In the genomic region with DNA sequence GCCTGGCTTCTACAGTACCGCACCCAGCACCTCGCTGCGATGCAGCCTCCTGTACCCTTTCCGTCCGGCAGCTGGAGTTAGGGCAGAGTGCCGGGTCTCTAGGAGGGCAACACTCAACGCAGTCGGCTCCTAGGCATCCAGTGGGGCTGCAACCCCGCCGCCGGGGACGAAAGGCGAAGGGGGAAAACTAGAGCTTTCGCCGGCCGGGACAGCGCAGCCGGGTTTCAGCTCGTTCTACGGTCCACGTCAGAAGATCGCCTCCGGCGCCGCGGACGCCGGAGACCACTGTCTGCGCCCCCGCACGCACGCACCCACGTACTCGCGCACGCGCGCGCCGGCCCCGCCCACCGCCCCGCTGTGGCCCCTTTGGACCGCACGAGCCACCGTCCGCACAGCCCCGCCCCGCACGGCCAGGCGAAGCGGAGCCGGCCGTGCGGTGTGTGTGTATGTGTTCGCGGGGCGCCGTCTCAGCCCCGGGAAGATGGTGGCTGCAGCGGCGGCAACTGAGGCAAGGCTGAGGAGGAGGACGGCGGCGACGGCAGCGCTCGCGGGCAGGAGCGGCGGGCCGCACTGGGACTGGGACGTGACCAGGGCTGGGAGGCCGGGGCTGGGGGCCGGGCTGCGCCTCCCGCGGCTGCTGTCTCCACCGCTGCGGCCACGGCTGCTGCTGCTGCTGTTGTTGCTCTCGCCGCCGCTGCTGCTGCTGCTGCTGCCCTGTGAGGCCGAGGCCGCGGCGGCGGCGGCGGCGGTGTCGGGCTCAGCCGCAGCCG, we compare ENCODE assay signal across 8 cellular contexts. TPM values are rescaled to one million over a fixed set of nuclear protein-coding genes. Genes with fewer than 3 reads are reported as not detected.
DNase-seq lines count a peak whose midpoint lies in the region; ATAC-seq and TF ChIP-seq lines count a peak whose summit lies in the region.

A gene (plus strand): TSS at position 392 of the 770 bp plus-strand sequence. CDS start 90 bp downstream, at position 482.

- H3K36me3 Mint-ChIP-seq in activated T-helper 17 cell treated with anti-CD3 and anti-CD28 coated beads, Interleukin-2, amount 50 U/mL, for 72 hours (ENCODE audit: low read depth) = no peaks in the 10 kb centered on the region
- peaks cover 0 to 2% (median 0%) of the 10 kb centered on the region in 3 donors for H3K36me3 Mint-ChIP-seq in naive thymus-derived CD8-positive, alpha-beta T cell
- H3K36me3 Mint-ChIP-seq in stimulated activated memory B cell treated with anti-CD40 and anti-IgM and Interleukin-4, amounts not matched to agents 10 μg/mL and 1 μg/mL and 100 μg/mL, for 72 hours = peaks cover 8% of the 10 kb centered on the region

- ATAC-seq in GM21619 (IDR thresholded peaks at IDR 0.05; ENCODE audit: unreplicated experiment) = peak; percentile 83
- ATAC-seq in activated T-helper 17 cell treated with anti-CD3 and anti-CD28 coated beads, Interleukin-2, amount 50 U/mL, for 72 hours (replicated peaks) = peak; percentile 93
- ATAC-seq in naive thymus-derived CD8-positive, alpha-beta T cell = peak; percentile 86 to 90
- ATAC-seq in stimulated activated memory B cell treated with anti-CD40 and anti-IgM and Interleukin-4, amounts not matched to agents 10 μg/mL and 1 μg/mL and 100 μg/mL, for 72 hours = peak; percentile 95

- H3K27me3 Mint-ChIP-seq in activated T-helper 17 cell treated with anti-CD3 and anti-CD28 coated beads, Interleukin-2, amount 50 U/mL, for 72 hours = no peaks in the 10 kb centered on the region
- H3K27me3 Mint-ChIP-seq in naive thymus-derived CD8-positive, alpha-beta T cell = peaks cover 0 to 7% (median 0%) of the 10 kb centered on the region in 5 donors
- peaks cover 11% of the 10 kb centered on the region for H3K27me3 Mint-ChIP-seq in stimulated activated memory B cell treated with anti-CD40 and anti-IgM and Interleukin-4, amounts not matched to agents 10 μg/mL and 1 μg/mL and 100 μg/mL, for 72 hours

- H3K27ac ChIP-seq in fibroblast of lung (ENCODE audit: insufficient read depth, low read length) = peak within 1 kb of the TSS; percentile 62

- H3K4me3 Mint-ChIP-seq in activated T-helper 17 cell treated with anti-CD3 and anti-CD28 coated beads, Interleukin-2, amount 50 U/mL, for 72 hours = peak within 1 kb of the TSS; percentile 92
- H3K4me3 Mint-ChIP-seq in naive thymus-derived CD8-positive, alpha-beta T cell = peak within 1 kb of the TSS; percentile 89 to 96 (median 94)
- H3K4me3 Mint-ChIP-seq in stimulated activated memory B cell treated with anti-CD40 and anti-IgM and Interleukin-4, amounts not matched to agents 10 μg/mL and 1 μg/mL and 100 μg/mL, for 72 hours = peak within 1 kb of the TSS; percentile 91

- no peaks in the 10 kb centered on the region for H4K20me1 ChIP-seq in fibroblast of lung (ENCODE audit: control insufficient read depth, extremely low read depth, insufficient read depth, low read length)

- peak within 1 kb of the TSS; percentile 91 for H3K27ac Mint-ChIP-seq in activated T-helper 17 cell treated with anti-CD3 and anti-CD28 coated beads, Interleukin-2, amount 50 U/mL, for 72 hours
- H3K27ac Mint-ChIP-seq in naive thymus-derived CD8-positive, alpha-beta T cell = peak within 1 kb of the TSS; percentile 74 to 94 (median 90)
- H3K27ac Mint-ChIP-seq in stimulated activated memory B cell treated with anti-CD40 and anti-IgM and Interleukin-4, amounts not matched to agents 10 μg/mL and 1 μg/mL and 100 μg/mL, for 72 hours = peak within 1 kb of the TSS; percentile 84

- H3K36me3 ChIP-seq in fibroblast of lung (ENCODE audit: control insufficient read depth, insufficient read depth, low read length) = no peaks in the 10 kb centered on the region

- peaks cover 5% of the 10 kb centered on the region for H3K27me3 ChIP-seq in fibroblast of lung (ENCODE audit: control insufficient read depth, insufficient read depth, low read length)

- H3K4me1 ChIP-seq in fibroblast of lung (ENCODE audit: control insufficient read depth, extremely low read depth, insufficient read depth, low read length) = peaks cover 5% of the 10 kb centered on the region

- no peak for TF ChIP-seq CTCF in fibroblast of lung (conservative IDR thresholded peaks at IDR 0.05 in 1 of 2, IDR thresholded peaks at IDR 0.05 in 1 of 2; ENCODE audit: low read depth in 1 of 2, low read length in 2 of 2)

- POLR2A ChIA-PET in naive thymus-derived CD8-positive, alpha-beta T cell (lab: Charles Lee) = interaction anchor here (0.6 to 2.3 kb wide), 5 partner anchors 10 to 630 kb away, joined by 3 to 13 read pairs (median 4); a partner anchor contains a TSS

- H3K9me3 Mint-ChIP-seq in activated T-helper 17 cell treated with anti-CD3 and anti-CD28 coated beads, Interleukin-2, amount 50 U/mL, for 72 hours = no peaks in the 10 kb centered on the region
- no peaks in the 10 kb centered on the region for H3K9me3 Mint-ChIP-seq in naive thymus-derived CD8-positive, alpha-beta T cell
- no peaks in the 10 kb centered on the region for H3K9me3 Mint-ChIP-seq in stimulated activated memory B cell treated with anti-CD40 and anti-IgM and Interleukin-4, amounts not matched to agents 10 μg/mL and 1 μg/mL and 100 μg/mL, for 72 hours

- no peaks in the 10 kb centered on the region for H3K9me3 ChIP-seq in fibroblast of lung (ENCODE audit: control insufficient read depth, insufficient read depth, low read depth, low read length)

- H3K79me2 ChIP-seq in fibroblast of lung (ENCODE audit: control insufficient read depth, insufficient read depth, low read length) = peaks cover 26% of the 10 kb centered on the region

- H3K4me1 Mint-ChIP-seq in activated T-helper 17 cell treated with anti-CD3 and anti-CD28 coated beads, Interleukin-2, amount 50 U/mL, for 72 hours = peaks cover 25% of the 10 kb centered on the region
- peaks cover 25 to 43% (median 38%) of the 10 kb centered on the region in 4 donors for H3K4me1 Mint-ChIP-seq in naive thymus-derived CD8-positive, alpha-beta T cell
- H3K4me1 Mint-ChIP-seq in stimulated activated memory B cell treated with anti-CD40 and anti-IgM and Interleukin-4, amounts not matched to agents 10 μg/mL and 1 μg/mL and 100 μg/mL, for 72 hours = peaks cover 35% of the 10 kb centered on the region

- H3K4me3 ChIP-seq in fibroblast of lung (replicated peaks in 1 of 4; ENCODE audit: control extremely low read depth in 1 of 4, insufficient read depth in 1 of 4, low read depth in 3 of 4, low read length in 4 of 4) = peak within 1 kb of the TSS; percentile 86 to 88 (median 88)

- in situ Hi-C loops in KBM-7 (cut with MboI; ENCODE audit: low pct_unique_long_range_greater_than_20kb, low sequenced_read_pairs) = no loop called here

- DNase-seq in DMS79 (lab: John Stamatoyannopoulos, UW) = peak; percentile 27
- DNase-seq in KBM-7 = peak; percentile 92
- peak; percentile 96 for DNase-seq in RKO (ENCODE audit: low spot score)
- DNase-seq in fibroblast of lung (ENCODE audit: low read depth in 2 of 2) = peak; percentile 88 to 92
- DNase-seq in naive thymus-derived CD8-positive, alpha-beta T cell = peak; percentile 74 to 92 (median 86)

- peak within 1 kb of the TSS; percentile 97 for H3K4me2 ChIP-seq in fibroblast of lung (ENCODE audit: extremely low read depth, insufficient read depth, low read length)

- H3K9ac ChIP-seq in fibroblast of lung (ENCODE audit: insufficient read depth, low read length) = peak within 1 kb of the TSS; percentile 74

- H2AFZ ChIP-seq in fibroblast of lung (ENCODE audit: low read length) = peak within 1 kb of the TSS; percentile 78

RNA-seq across cellular contexts. Expression of the gene that starts here (rescaled TPM):
- total RNA-seq in activated T-helper 17 cell treated with anti-CD3 and anti-CD28 coated beads, Interleukin-2, amount 50 U/mL, for 72 hours = 10 to 100 TPM in 1 of 2 donors, 1 to 10 TPM in 1; 8.5 to 10.8 TPM
- total RNA-seq in fibroblast of lung = 24.1 and 30.6 TPM in 2 replicates
- 40.9 and 48.8 TPM in 2 replicates for polyA plus RNA-seq in fibroblast of lung
- 21.8 and 28.0 TPM in 2 replicates for polyA plus RNA-seq in fibroblast of lung (2012)
- 45.9 and 54.5 TPM in 2 replicates for polyA minus RNA-seq in fibroblast of lung (ENCODE audit: low replicate concordance)
- 10 to 100 TPM; 13.1 to 13.9 TPM for total RNA-seq in naive thymus-derived CD8-positive, alpha-beta T cell
- polyA plus RNA-seq in naive thymus-derived CD8-positive, alpha-beta T cell = 1 to 10 TPM; 7.0 to 9.4 (median 7.6) TPM

Comparison
In these comparisons a context has a peak if more than half of its experiments do, and no peak if none do; other contexts are left out.
1. Peak in every context shown above with its lines: DNase-seq, ATAC-seq, H3K4me3 ChIP-seq and H3K27ac ChIP-seq.
2. DNase-seq: peak in every context shown above with its lines; median percentile 96 in RKO; 92 in KBM-7; 90 in fibroblast of lung; 86 in naive thymus-derived CD8-positive, alpha-beta T cell; 27 in DMS79.